13 cellular contexts compared by ENCODE assay signal in the genomic region with DNA sequence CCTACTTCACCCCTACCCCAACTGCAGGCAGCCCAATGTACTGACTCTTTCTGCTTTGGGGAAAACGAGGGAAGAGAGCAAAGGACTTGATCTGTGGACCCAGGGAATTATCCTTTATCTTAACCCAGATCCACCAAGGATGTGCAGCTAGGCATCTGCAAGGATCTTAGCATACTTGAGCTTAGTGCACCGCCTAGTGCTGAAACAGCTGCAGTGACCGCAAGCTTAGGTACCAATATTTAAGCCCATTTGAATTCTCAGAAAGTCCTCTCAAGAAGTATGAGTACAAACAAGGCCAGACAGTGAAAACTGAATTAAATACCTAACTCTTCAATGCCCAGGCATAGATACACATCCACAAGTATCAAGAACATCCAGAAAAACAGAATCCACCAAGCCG.
DNase-seq lines count a peak whose midpoint lies in the region; ATAC-seq and TF ChIP-seq lines count a peak whose summit lies in the region.
"Had no signal": no experiment of that assay in that cellular context is flagged by ENCODE, and none has a peak within 500 bp of the region (broad histone marks: within the 10 kb centered on the region; RNA-seq: fewer than 3 reads in every experiment).

No MANE protein-coding gene starts in this region.

- TF ChIP-seq CTCF in glutamatergic neuron (IDR thresholded peaks at IDR 0.05; ENCODE audit: partially characterized antibody, unreplicated experiment): peak; percentile 55

- H3K27me3 Mint-ChIP-seq in glutamatergic neuron (ENCODE audit: unreplicated experiment) (no peaks in the 10 kb centered on the region), T-helper 17 cell (no peaks in the 10 kb centered on the region)
- H3K27me3 Mint-ChIP-seq in stimulated activated naive CD8-positive, alpha-beta T cell treated with anti-CD3 and anti-CD28 coated beads, Interleukin-15, amount 100 ng/mL, for 72 hours: no peaks in the 10 kb centered on the region
- H3K27me3 Mint-ChIP-seq: T-cell had no signal

- peaks cover 10% of the 10 kb centered on the region for H3K36me3 Mint-ChIP-seq in glutamatergic neuron (ENCODE audit: unreplicated experiment)
- no peaks in the 10 kb centered on the region for H3K36me3 Mint-ChIP-seq in T-helper 17 cell (ENCODE audit: low read depth)
- H3K36me3 Mint-ChIP-seq: T-cell had no signal

- no peaks in the 10 kb centered on the region for H3K4me1 Mint-ChIP-seq in glutamatergic neuron (ENCODE audit: low read depth, unreplicated experiment)
- H3K4me1 Mint-ChIP-seq in stimulated activated naive CD8-positive, alpha-beta T cell treated with anti-CD3 and anti-CD28 coated beads, Interleukin-15, amount 100 ng/mL, for 72 hours: no peaks in the 10 kb centered on the region
- H3K4me1 Mint-ChIP-seq in T-helper 17 cell: no peaks in the 10 kb centered on the region
- H3K4me1 Mint-ChIP-seq: T-cell had no signal

- H3K9me3 Mint-ChIP-seq in glutamatergic neuron (ENCODE audit: unreplicated experiment): peaks cover 3% of the 10 kb centered on the region
- peaks cover 8 to 12% of the 10 kb centered on the region in 2 donors for H3K9me3 Mint-ChIP-seq in stimulated activated naive CD8-positive, alpha-beta T cell treated with anti-CD3 and anti-CD28 coated beads, Interleukin-15, amount 100 ng/mL, for 72 hours

- DNase-seq in DMS114 treated with DMSO at 0.1 percent for 48 hours (lab: John Stamatoyannopoulos, UW; ENCODE audit: unreplicated experiment): peak; percentile 23
- peak; percentile 43 for DNase-seq in MV-4-11 (lab: John Stamatoyannopoulos, UW)
- peak; percentile 65 for DNase-seq in SK-MEL-5 (ENCODE audit: low read depth, low spot score)
- peak; percentile 57 for DNase-seq in glutamatergic neuron
- DNase-seq in stimulated activated naive CD8-positive, alpha-beta T cell treated with anti-CD3 and anti-CD28 coated beads, Interleukin-15, amount 100 ng/mL, for 72 hours: no peak
- no peak for DNase-seq in T-helper 17 cell
- no peak for DNase-seq in AG08396 (ENCODE audit: low spot score)
- DNase-seq: aorta, Calu3, NCI-H1436 treated with DMSO at 0.1 percent for 48 hours, T-cell, upper lobe of left lung had no signal

- ATAC-seq in HG03565 (IDR thresholded peaks at IDR 0.05; ENCODE audit: unreplicated experiment) (no peak), T-helper 17 cell (no peak)
- no peak for ATAC-seq in stimulated activated naive CD8-positive, alpha-beta T cell treated with anti-CD3 and anti-CD28 coated beads, Interleukin-15, amount 100 ng/mL, for 72 hours
- ATAC-seq: T-cell had no signal

- H3K27ac Mint-ChIP-seq in glutamatergic neuron (ENCODE audit: unreplicated experiment) (no peak overlapping the region), T-helper 17 cell (no peak overlapping the region)
- no peak overlapping the region for H3K27ac Mint-ChIP-seq in stimulated activated naive CD8-positive, alpha-beta T cell treated with anti-CD3 and anti-CD28 coated beads, Interleukin-15, amount 100 ng/mL, for 72 hours
- H3K27ac Mint-ChIP-seq: T-cell had no signal

- peaks cover 4% of the 10 kb centered on the region for H3K9me3 ChIP-seq in T-helper 17 cell (ENCODE audit: control insufficient read depth, low read length, poor library complexity, severe bottlenecking)

- in situ Hi-C loops in SK-MEL-5 (cut with HindIII; ENCODE audit: low pct_unique_long_range_greater_than_20kb, low sequenced_read_pairs): no loop called here

- H3K4me3 Mint-ChIP-seq in glutamatergic neuron (ENCODE audit: unreplicated experiment) (no peak overlapping the region), T-helper 17 cell (no peak overlapping the region)
- H3K4me3 Mint-ChIP-seq in stimulated activated naive CD8-positive, alpha-beta T cell treated with anti-CD3 and anti-CD28 coated beads, Interleukin-15, amount 100 ng/mL, for 72 hours: no peak overlapping the region
- H3K4me3 Mint-ChIP-seq: T-cell had no signal

Comparison
In these comparisons a context has a peak if more than half of its experiments do, and no peak if none do; other contexts are left out.
1. DNase-seq: peak in DMS114 treated with DMSO at 0.1 percent for 48 hours (single experiment), MV-4-11 (single experiment), SK-MEL-5 (single experiment) and glutamatergic neuron (single experiment); none in stimulated activated naive CD8-positive, alpha-beta T cell treated with anti-CD3 and anti-CD28 coated beads, Interleukin-15, amount 100 ng/mL, for 72 hours (0 of 2), T-helper 17 cell (0 of 3) and AG08396 (single experiment).